Comparison of ENCODE assay signal across 1 cellular context in the genomic region with DNA sequence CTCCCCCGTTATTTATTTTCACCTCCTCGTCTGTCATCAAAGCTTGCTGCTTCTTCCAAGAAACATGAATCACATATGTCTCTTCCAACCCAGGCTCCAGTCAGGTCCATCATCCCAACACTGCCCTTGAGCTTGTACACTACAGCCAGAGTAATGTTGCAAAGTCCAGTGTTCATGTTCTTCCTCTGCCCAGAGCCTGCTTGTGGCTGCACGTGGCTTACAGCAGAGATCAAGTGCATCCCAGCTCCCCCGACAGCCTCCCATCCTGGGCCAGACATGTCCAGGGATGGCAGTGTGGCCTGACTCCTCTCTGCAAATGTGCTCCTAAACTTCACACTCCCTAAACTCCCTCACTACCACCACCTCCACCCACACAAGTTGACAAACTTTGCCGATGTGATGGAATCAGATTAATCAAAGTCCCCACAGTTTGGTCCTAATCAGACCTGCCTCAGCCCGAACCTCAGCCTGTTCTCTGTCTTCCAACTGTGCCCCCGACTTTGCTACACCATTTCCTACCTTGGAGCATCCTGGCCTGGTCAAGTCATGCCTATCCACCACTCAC.
A peak's percentile ranks its signal among the peaks of the same experiment; 100 is the strongest.
TF ChIP-seq lines count a peak whose summit lies in the region.

No MANE protein-coding gene starts in this region.

TF ChIP-seq in HepG2, 621 proteins besides CTCF, POLR2A, EP300 and RAD21 (continued from another document):
- TF ChIP-seq SALL2 (CRISPR knock-in tag; IDR thresholded peaks at IDR 0.05): no peak
- no peak for TF ChIP-seq SIN3B (IDR thresholded peaks at IDR 0.05; ENCODE audit: low read length)
- no peak for TF ChIP-seq MAFG (CRISPR knock-in tag; IDR thresholded peaks at IDR 0.05)
- no peak for TF ChIP-seq TGIF2 (CRISPR knock-in tag; IDR thresholded peaks at IDR 0.05)
- TF ChIP-seq, protein P1, sequence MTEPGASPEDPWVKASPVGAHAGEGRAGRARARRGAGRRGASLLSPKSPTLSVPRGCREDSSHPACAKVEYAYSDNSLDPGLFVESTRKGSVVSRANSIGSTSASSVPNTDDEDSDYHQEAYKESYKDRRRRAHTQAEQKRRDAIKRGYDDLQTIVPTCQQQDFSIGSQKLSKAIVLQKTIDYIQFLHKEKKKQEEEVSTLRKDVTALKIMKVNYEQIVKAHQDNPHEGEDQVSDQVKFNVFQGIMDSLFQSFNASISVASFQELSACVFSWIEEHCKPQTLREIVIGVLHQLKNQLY (CRISPR knock-in tag; IDR thresholded peaks at IDR 0.05): no peak
- TF ChIP-seq BHLHE40 (IDR thresholded peaks at IDR 0.05; ENCODE audit: low read length): 0 out of 2 replicates have a peak, but pooled peaks have one; percentile 64
- no peak for TF ChIP-seq AKAP8 (CRISPR knock-in tag; IDR thresholded peaks at IDR 0.05)
- no peak for TF ChIP-seq FOXK1 (CRISPR knock-in tag; IDR thresholded peaks at IDR 0.05; ENCODE audit: borderline replicate concordance, low read depth)
- TF ChIP-seq ZNF660 (CRISPR knock-in tag; IDR thresholded peaks at IDR 0.05; ENCODE audit: borderline replicate concordance, low read depth): no peak
- no peak for TF ChIP-seq GABPB1 (CRISPR knock-in tag; IDR thresholded peaks at IDR 0.05)
- TF ChIP-seq, protein P2, sequence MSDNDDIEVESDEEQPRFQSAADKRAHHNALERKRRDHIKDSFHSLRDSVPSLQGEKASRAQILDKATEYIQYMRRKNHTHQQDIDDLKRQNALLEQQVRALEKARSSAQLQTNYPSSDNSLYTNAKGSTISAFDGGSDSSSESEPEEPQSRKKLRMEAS (IDR thresholded peaks at IDR 0.05): peak; percentile 47; the same call in 1 of the 2 replicates
- peak; percentile 17; the same call in 1 of the 2 replicates for TF ChIP-seq HNF4G (IDR thresholded peaks at IDR 0.05; ENCODE audit: borderline replicate concordance, low read depth, low read length)
- TF ChIP-seq HNF4G (CRISPR knock-in tag; IDR thresholded peaks at IDR 0.05; ENCODE audit: borderline replicate concordance, low read depth): no peak
- TF ChIP-seq, protein P3, sequence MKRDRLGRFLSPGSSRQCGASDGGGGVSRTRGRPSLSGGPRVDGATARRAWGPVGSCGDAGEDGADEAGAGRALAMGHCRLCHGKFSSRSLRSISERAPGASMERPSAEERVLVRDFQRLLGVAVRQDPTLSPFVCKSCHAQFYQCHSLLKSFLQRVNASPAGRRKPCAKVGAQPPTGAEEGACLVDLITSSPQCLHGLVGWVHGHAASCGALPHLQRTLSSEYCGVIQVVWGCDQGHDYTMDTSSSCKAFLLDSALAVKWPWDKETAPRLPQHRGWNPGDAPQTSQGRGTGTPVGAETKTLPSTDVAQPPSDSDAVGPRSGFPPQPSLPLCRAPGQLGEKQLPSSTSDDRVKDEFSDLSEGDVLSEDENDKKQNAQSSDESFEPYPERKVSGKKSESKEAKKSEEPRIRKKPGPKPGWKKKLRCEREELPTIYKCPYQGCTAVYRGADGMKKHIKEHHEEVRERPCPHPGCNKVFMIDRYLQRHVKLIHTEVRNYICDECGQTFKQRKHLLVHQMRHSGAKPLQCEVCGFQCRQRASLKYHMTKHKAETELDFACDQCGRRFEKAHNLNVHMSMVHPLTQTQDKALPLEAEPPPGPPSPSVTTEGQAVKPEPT (CRISPR knock-in tag; IDR thresholded peaks at IDR 0.05; ENCODE audit: low read depth): no peak
- TF ChIP-seq ZNF670 (CRISPR knock-in tag; IDR thresholded peaks at IDR 0.05; ENCODE audit: borderline replicate concordance): no peak
- 0 out of 2 replicates have a peak, but pooled peaks have one; percentile 22 for TF ChIP-seq RARA (CRISPR knock-in tag; IDR thresholded peaks at IDR 0.05)
- peak; percentile 56; the same call in 1 of the 2 replicates for TF ChIP-seq HNF4A (CRISPR knock-in tag; IDR thresholded peaks at IDR 0.05)
- TF ChIP-seq ZNF232 (CRISPR knock-in tag; IDR thresholded peaks at IDR 0.05; ENCODE audit: borderline replicate concordance): no peak
- no peak for TF ChIP-seq ZNF713 (CRISPR knock-in tag; IDR thresholded peaks at IDR 0.05)
